14 cellular contexts compared by ENCODE assay signal in genomic region chr19:10915511-10916091, GRCh38. TPM values are rescaled to one million over a fixed set of nuclear protein-coding genes. Genes with fewer than 3 reads are reported as not detected.
DNase-seq lines count a peak whose midpoint lies in the region; ATAC-seq, FAIRE-seq and TF ChIP-seq lines count a peak whose summit lies in the region.
"Had no signal": no experiment of that assay in that cellular context is flagged by ENCODE, and none has a peak within 500 bp of the region (broad histone marks: within the 10 kb centered on the region; RNA-seq: fewer than 3 reads in every experiment).

No MANE protein-coding gene starts in this region.

- H3K9ac ChIP-seq in skeletal muscle tissue (ENCODE audit: low read depth in 1 of 3, low read length in 3 of 3) = peak overlapping the region in 2 of 3 donors; percentile 43 to 60

- H3K4me3 ChIP-seq in fibroblast of mammary gland (ENCODE audit: control insufficient read depth, low read depth, low read length) (no peak overlapping the region), skeletal muscle tissue (ENCODE audit: low read length in 3 of 3) (no peak overlapping the region)
- H3K4me3 ChIP-seq: tibial artery had no signal

- ATAC-seq in GM19023 (IDR thresholded peaks at IDR 0.05; ENCODE audit: unreplicated experiment) (no peak), GM18867 (IDR thresholded peaks at IDR 0.05; ENCODE audit: unreplicated experiment) (no peak), HG02588 (IDR thresholded peaks at IDR 0.05; ENCODE audit: unreplicated experiment) (no peak)
- ATAC-seq: natural killer cell treated with Interleukin-12 subunit alpha and Interleukin-12 subunit beta and Interleukin-15 and Interleukin-18, amount 100 ng/mL, for 72 hours had no signal

- FAIRE-seq in H54 (lab: Jason Lieb, UNC) = peak; percentile 71

- TF ChIP-seq CTCF in fibroblast of mammary gland (conservative IDR thresholded peaks at IDR 0.05; ENCODE audit: control insufficient read depth, insufficient read depth, low read depth, low read length) = peak; percentile 57

- peaks cover 31 to 68% (median 49%) of the 10 kb centered on the region in 3 donors for H3K4me1 ChIP-seq in skeletal muscle tissue (ENCODE audit: control insufficient read depth in 3 of 3, insufficient read depth in 3 of 3, low read length in 3 of 3)
- H3K4me1 ChIP-seq: tibial artery had no signal

- no peak for TF ChIP-seq POLR2A in H54 (IDR thresholded peaks at IDR 0.05; ENCODE audit: low read depth, low read length)

- H3K9me3 ChIP-seq in skeletal muscle tissue (ENCODE audit: control insufficient read depth in 3 of 3, low read length in 3 of 3) = no peaks in the 10 kb centered on the region
- H3K9me3 ChIP-seq: tibial artery had no signal

- peak; percentile 91 for DNase-seq in H54 (ENCODE audit: insufficient read length, low spot score)
- peak; percentile 100 for DNase-seq in RPMI7951 (ENCODE audit: low read depth)
- DNase-seq in fibroblast of mammary gland (ENCODE audit: low read depth) = peak; percentile 96
- no peak for DNase-seq in NCI-H748 (lab: John Stamatoyannopoulos, UW; ENCODE audit: unreplicated experiment)
- DNase-seq: GDM1; NCI-H2227 treated with DMSO at 0.1 percent for 48 hours; stimulated activated CD4-positive, alpha-beta T cell treated with anti-CD3 and anti-CD28 coated beads, Interleukin-4, amount 100 ng/mL, for 24 hours; T-cell; tibial artery had no signal

- peak overlapping the region; percentile 36 for H3K27ac ChIP-seq in skeletal muscle tissue (ENCODE audit: low read depth, low read length)
- H3K27ac ChIP-seq: tibial artery had no signal

- H3K27me3 ChIP-seq in skeletal muscle tissue (ENCODE audit: control insufficient read depth in 3 of 3, insufficient read depth in 3 of 3, low read length in 3 of 3) = no peaks in the 10 kb centered on the region
- H3K27me3 ChIP-seq: tibial artery had no signal

- peaks cover 48 to 69% (median 50%) of the 10 kb centered on the region in 3 donors for H3K36me3 ChIP-seq in skeletal muscle tissue (ENCODE audit: control insufficient read depth in 3 of 3, insufficient read depth in 3 of 3, low read length in 3 of 3)

RNA-seq across cellular contexts. Expression of gene YIPF2, which starts 12.8 kb away (rescaled TPM):
- total RNA-seq in RPMI7951 (2014; rRNA removed; shearing (Covaris generic)) = 34.1 and 38.3 TPM in 2 replicates
- total RNA-seq in skeletal muscle tissue = 30.3 TPM

RNA-seq across cellular contexts. Expression of gene TIMM29, which starts 13.0 kb away (rescaled TPM):
- 20.4 and 32.0 TPM in 2 replicates for total RNA-seq in RPMI7951 (2014; rRNA removed; shearing (Covaris generic))
- 25.6 TPM for total RNA-seq in skeletal muscle tissue

RNA-seq across cellular contexts. Expression of gene CARM1, which starts 44.2 kb away (rescaled TPM):
- 22.2 and 23.9 TPM in 2 replicates for total RNA-seq in RPMI7951 (2014; rRNA removed; shearing (Covaris generic))
- 19.8 TPM for total RNA-seq in skeletal muscle tissue

RNA-seq across cellular contexts. Expression of gene SMARCA4, which starts 45.2 kb away (rescaled TPM):
- 59.4 and 72.9 TPM in 2 replicates for total RNA-seq in RPMI7951 (2014; rRNA removed; shearing (Covaris generic))
- total RNA-seq in skeletal muscle tissue = 58.5 TPM
